8 cellular contexts compared by ENCODE assay signal in genomic region chr18:58314284-58314683, GRCh38.
DNase-seq lines count a peak whose midpoint lies in the region; ATAC-seq and TF ChIP-seq lines count a peak whose summit lies in the region.

No MANE protein-coding gene starts in this region.

- H3K4me1 Mint-ChIP-seq in Calu3 (ENCODE audit: low read depth, unreplicated experiment): peaks cover 78% of the 10 kb centered on the region

- TF ChIP-seq CTCF in Calu3 (IDR thresholded peaks at IDR 0.05; ENCODE audit: unreplicated experiment): no peak
- TF ChIP-seq CTCF in fibroblast of mammary gland (conservative IDR thresholded peaks at IDR 0.05; ENCODE audit: control insufficient read depth, insufficient read depth, low read depth, low read length): no peak

- no peaks in the 10 kb centered on the region for H3K9me3 Mint-ChIP-seq in Calu3 (ENCODE audit: low read depth, unreplicated experiment)

- H3K4me3 ChIP-seq in fibroblast of mammary gland (ENCODE audit: control insufficient read depth, low read depth, low read length): no peak overlapping the region

- CTCF ChIA-PET in Calu3 (lab: Charles Lee): interaction anchor here (0.7 to 2.3 kb wide), 10 partner anchors 10 to 475 kb away, joined by 3 to 14 read pairs (median 3); no protein-coding TSS in a partner anchor

- no peaks in the 10 kb centered on the region for H3K27me3 Mint-ChIP-seq in Calu3 (ENCODE audit: unreplicated experiment)

- intact Hi-C loops in Calu3 (cut with micrococcal nuclease; ENCODE audit: unreplicated experiment): loop anchor here (10.0 kb wide), 2 partner anchors 269 to 429 kb away; partner anchors contain the start of gene NEDD4L

- ATAC-seq in GM21360 (IDR thresholded peaks at IDR 0.05; ENCODE audit: unreplicated experiment): no peak
- ATAC-seq in HG03571 (IDR thresholded peaks at IDR 0.05; ENCODE audit: unreplicated experiment): no peak

- BruUV-seq in Calu3 (replicated peaks; lab: Mats Ljungman, UMichigan): no TSS peak

- H3K27ac Mint-ChIP-seq in Calu3 (ENCODE audit: unreplicated experiment): peak overlapping the region; percentile 58

- DNase-seq in Calu3 (peak; percentile 49), RKO (ENCODE audit: low spot score) (peak; percentile 87), fibroblast of mammary gland (ENCODE audit: low read depth) (peak; percentile 97), pons (ENCODE audit: low spot score) (peak; percentile 68), NCI-H1048 (lab: John Stamatoyannopoulos, UW) (no peak)
- no peak for DNase-seq in stimulated activated CD8-positive, alpha-beta memory T cell treated with anti-CD3 and anti-CD28 coated beads, Interleukin-4, amount 100 ng/mL, for 48 hours

- peaks cover 38% of the 10 kb centered on the region for H3K36me3 Mint-ChIP-seq in Calu3 (ENCODE audit: insufficient read depth, unreplicated experiment)

- peak overlapping the region; percentile 59 for H3K4me3 Mint-ChIP-seq in Calu3 (ENCODE audit: low read depth, unreplicated experiment)

Comparison
In these comparisons a context has a peak if more than half of its experiments do, and no peak if none do; other contexts are left out.
1. DNase-seq: peak in Calu3 (single experiment), RKO (single experiment), fibroblast of mammary gland (single experiment) and pons (single experiment); none in stimulated activated CD8-positive, alpha-beta memory T cell treated with anti-CD3 and anti-CD28 coated beads, Interleukin-4, amount 100 ng/mL, for 48 hours (single experiment) and NCI-H1048 (single experiment).